Comparison of ENCODE assay signal across 16 cellular contexts in the genomic region with DNA sequence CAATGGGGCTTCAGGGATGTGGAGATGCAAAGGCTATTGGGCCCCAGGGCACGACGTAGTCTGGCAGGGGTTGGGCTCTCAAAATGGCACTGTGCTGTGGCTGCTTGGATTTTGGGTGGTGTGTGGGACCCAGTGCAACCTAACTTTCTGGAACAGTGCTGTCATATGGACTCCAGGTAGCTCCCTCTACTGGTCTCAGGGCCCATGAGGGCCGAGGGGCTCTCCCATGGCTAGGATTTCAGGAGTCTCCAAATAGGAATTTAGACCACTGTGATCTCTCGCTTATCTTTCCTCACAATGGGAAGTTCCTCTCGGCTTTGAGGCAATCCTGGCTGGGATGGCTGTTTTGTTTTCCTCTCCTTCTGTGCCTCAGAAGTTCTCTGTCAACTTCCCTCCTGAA.
A peak's percentile ranks its signal among the peaks of the same experiment; 100 is the strongest.
DNase-seq lines count a peak whose midpoint lies in the region; ATAC-seq, FAIRE-seq and TF ChIP-seq lines count a peak whose summit lies in the region.
"Had no signal": no experiment of that assay in that cellular context is flagged by ENCODE, and none has a peak within 500 bp of the region (broad histone marks: within the 10 kb centered on the region; RNA-seq: fewer than 3 reads in every experiment).

No MANE protein-coding gene starts in this region.

- no peaks in the 10 kb centered on the region for H3K79me2 ChIP-seq in Loucy (ENCODE audit: insufficient read depth, low read length)
- H3K79me2 ChIP-seq in H1 (ENCODE audit: control insufficient read depth in 1 of 2, insufficient read depth in 2 of 2, low read length in 2 of 2): no peaks in the 10 kb centered on the region

- no peak overlapping the region for H2BK5ac ChIP-seq in H1 (ENCODE audit: low read depth, low read length)

- H3K27me3 ChIP-seq in Loucy (ENCODE audit: insufficient read depth, low read length, poor library complexity, severe bottlenecking): no peaks in the 10 kb centered on the region
- no peaks in the 10 kb centered on the region for H3K27me3 ChIP-seq in H1 (replicated peaks in 1 of 4; ENCODE audit: control insufficient read depth in 3 of 4, extremely low read depth in 1 of 4, insufficient read depth in 3 of 4, low read length in 3 of 4)
- no peaks in the 10 kb centered on the region for H3K27me3 ChIP-seq in MG63
- H3K27me3 ChIP-seq: BLaER1 treated with 17β-estradiol and CSF1 and Interleukin-3, amounts not matched to agents 10 nM and 100 nM had no signal

- no peaks in the 10 kb centered on the region for H3K4me1 ChIP-seq in Loucy (ENCODE audit: insufficient read depth, low read length, poor library complexity, severe bottlenecking)
- H3K4me1 ChIP-seq in H1 (replicated peaks in 1 of 4; ENCODE audit: control insufficient read depth in 3 of 4, insufficient read depth in 4 of 4, low read length in 3 of 4): no peaks in the 10 kb centered on the region
- H3K4me1 ChIP-seq: BLaER1 treated with 17β-estradiol and CSF1 and Interleukin-3, amounts not matched to agents 10 nM and 100 nM had no signal

- H3K23ac ChIP-seq in H1 (ENCODE audit: insufficient read length): no peak overlapping the region

- H2AFZ ChIP-seq in Loucy (ENCODE audit: low read length) (no peak overlapping the region), H1 (ENCODE audit: low read length) (peak overlapping the region; percentile 75; the same call in 1 of the 2 replicates)

- CTCF ChIA-PET in H1 (lab: Charles Lee; ENCODE audit: partially characterized antibody): interaction anchor here (0.6 to 1.6 kb wide), 10 partner anchors 9 to 285 kb away, joined by 3 to 5 read pairs (median 3); no protein-coding TSS in a partner anchor

- no peak overlapping the region for H3K56ac ChIP-seq in H1 (replicated peaks; ENCODE audit: insufficient read length, low read depth, low read length)

- no peaks in the 10 kb centered on the region for H4K20me1 ChIP-seq in Loucy (ENCODE audit: insufficient read depth, low read length, poor library complexity, severe bottlenecking)
- no peaks in the 10 kb centered on the region for H4K20me1 ChIP-seq in H1 (replicated peaks in 1 of 2; ENCODE audit: control insufficient read depth in 1 of 2, insufficient read depth in 2 of 2, low read length in 2 of 2)
- H4K20me1 ChIP-seq: BLaER1 treated with 17β-estradiol and CSF1 and Interleukin-3, amounts not matched to agents 10 nM and 100 nM had no signal

- 88% methylated on average over 5 of the region's 5 CpGs; no CpG with 5 or more reads in 1 of the 2 experiments for WGBS in H1 (ENCODE audit: extremely low coverage in 1 of 2, insufficient coverage in 1 of 2, insufficient read length in 1 of 2, insufficient replicate concordance in 2 of 2, low coverage in 1 of 2, low lambda C conversion rate in 2 of 2, missing lambda C conversion rate in 1 of 2), 2 experiments

- no peak overlapping the region for H4K91ac ChIP-seq in H1 (replicated peaks; ENCODE audit: insufficient read length, low read length)

- H2BK12ac ChIP-seq in H1 (ENCODE audit: low read depth, low read length): no peak overlapping the region

- H3K36me3 ChIP-seq in Loucy (ENCODE audit: insufficient read depth, low read length) (no peaks in the 10 kb centered on the region), H1 (ENCODE audit: control insufficient read depth in 2 of 4, insufficient read depth in 4 of 4, low read length in 3 of 4) (no peaks in the 10 kb centered on the region), MG63 (no peaks in the 10 kb centered on the region)
- H3K36me3 ChIP-seq: BLaER1 treated with 17β-estradiol and CSF1 and Interleukin-3, amounts not matched to agents 10 nM and 100 nM had no signal

- H3K9ac ChIP-seq in Loucy (ENCODE audit: low read depth, low read length, poor library complexity, severe bottlenecking) (no peak overlapping the region), H1 (replicated peaks in 1 of 4; ENCODE audit: extremely low read depth in 1 of 4, low read depth in 3 of 4, low read length in 3 of 4) (no peak overlapping the region)
- H3K9ac ChIP-seq: BLaER1 treated with 17β-estradiol and CSF1 and Interleukin-3, amounts not matched to agents 10 nM and 100 nM had no signal

- H3K18ac ChIP-seq in H1 (ENCODE audit: extremely low read depth, low read length): 0 out of 2 replicates have a peak overlapping the region, but pooled peaks have one; percentile 48

- TF ChIP-seq CTCF in C4-2B (conservative IDR thresholded peaks at IDR 0.05) (0 out of 2 replicates have a peak, but pooled peaks have one; percentile 9), Loucy (conservative IDR thresholded peaks at IDR 0.05; ENCODE audit: low read length) (0 out of 2 replicates have a peak, but pooled peaks have one; percentile 12), H1 (IDR thresholded peaks at IDR 0.05; ENCODE audit: control extremely low read depth in 1 of 3, insufficient read depth in 1 of 3, low read depth in 1 of 3, low read length in 3 of 3) (peak in 2 of 3 experiments; percentile 22 to 46; a peak in 2 of 4 replicates)

- no peak overlapping the region for H2BK15ac ChIP-seq in H1 (ENCODE audit: low read length)

- H3K4ac ChIP-seq in H1 (replicated peaks; ENCODE audit: insufficient read length, low read depth, low read length): no peak overlapping the region

- H3K9me3 ChIP-seq in Loucy (ENCODE audit: insufficient read depth, low read depth, low read length): peaks cover 7% of the 10 kb centered on the region; the same call in 1 of the 2 replicates
- H3K9me3 ChIP-seq in H1 (ENCODE audit: insufficient read depth in 2 of 2, low read depth in 1 of 2, low read length in 1 of 2): no peaks in the 10 kb centered on the region
- H3K9me3 ChIP-seq in MG63: 0 out of 2 replicates have a peak, but pooled peaks cover 3% of the 10 kb centered on the region

- TF ChIP-seq EP300 in H1 (IDR thresholded peaks at IDR 0.05; ENCODE audit: borderline replicate concordance in 1 of 2, low read depth in 2 of 2, low read length in 2 of 2): no peak

- no peaks in the 10 kb centered on the region for H3F3A ChIP-seq in Loucy (ENCODE audit: low read depth)

- POLR2A ChIA-PET in H1 (lab: Charles Lee; ENCODE audit: partially characterized antibody): no interaction called here

- H3K9me2 ChIP-seq in Loucy (replicated peaks; ENCODE audit: low read depth, low read length): no peaks in the 10 kb centered on the region

- H2BK20ac ChIP-seq in H1 (ENCODE audit: low read length): no peak overlapping the region

- no peak overlapping the region for H2BK120ac ChIP-seq in H1 (replicated peaks; ENCODE audit: low read depth, low read length)

- no peak overlapping the region for H2AK5ac ChIP-seq in H1 (ENCODE audit: low read depth, low read length)

- TF ChIP-seq POLR2A in H1 (IDR thresholded peaks at IDR 0.05; ENCODE audit: control extremely low read depth in 1 of 2, low read depth in 2 of 2, low read length in 2 of 2): no peak
- no peak for TF ChIP-seq POLR2A in erythroblast (IDR thresholded peaks at IDR 0.05; ENCODE audit: low read length)

- H3K27ac ChIP-seq in C4-2B (no peak overlapping the region), H1 (ENCODE audit: low read depth, low read length) (no peak overlapping the region)
- H3K27ac ChIP-seq: BLaER1 treated with 17β-estradiol and CSF1 and Interleukin-3, amounts not matched to agents 10 nM and 100 nM; HL-60 had no signal

- FAIRE-seq in H1 (lab: Jason Lieb, UNC): no peak
- FAIRE-seq: G401.6, GM12892, H54 had no signal

- TF ChIP-seq RAD21 in H1 (IDR thresholded peaks at IDR 0.05 in 1 of 2, conservative IDR thresholded peaks at IDR 0.05 in 1 of 2; ENCODE audit: low read depth in 2 of 2, low read length in 2 of 2): peak; percentile 9 to 32; a peak in 2 of 4 replicates

- no peak overlapping the region for H4K8ac ChIP-seq in H1 (ENCODE audit: extremely low read depth, insufficient read depth, low read length)

- H3K4me2 ChIP-seq in Loucy (ENCODE audit: low read depth, low read length, poor library complexity, severe bottlenecking) (no peak overlapping the region), H1 (ENCODE audit: insufficient read depth in 1 of 2, low read depth in 2 of 2, low read length in 2 of 2) (no peak overlapping the region)
- H3K4me2 ChIP-seq: BLaER1 treated with 17β-estradiol and CSF1 and Interleukin-3, amounts not matched to agents 10 nM and 100 nM had no signal

- DNase-seq in H1 (ENCODE audit: low read depth in 1 of 2, low spot score in 2 of 2) (no peak), iPS-NIHi7 (ENCODE audit: extremely low spot score) (peak; percentile 31), MG63 (no peak), erythroblast (lab: John Stamatoyannopoulos, UW) (no peak)
- DNase-seq in activated naive CD4-positive, alpha-beta T cell (lab: John Stamatoyannopoulos, UW): no peak
- DNase-seq: ACHN; CD4-positive, alpha-beta memory T cell; DMS79 had no signal

- no peak overlapping the region for H4K5ac ChIP-seq in H1 (ENCODE audit: insufficient read length, low read depth, low read length)

- no peaks in the 10 kb centered on the region for H3K79me1 ChIP-seq in H1 (ENCODE audit: low read depth, low read length)

- H3K14ac ChIP-seq in H1 (ENCODE audit: insufficient read length): no peak overlapping the region

- no peak for ATAC-seq in HG02623 (IDR thresholded peaks at IDR 0.05; ENCODE audit: unreplicated experiment)

- no peak overlapping the region for H3K4me3 ChIP-seq in Loucy (ENCODE audit: low read length, poor library complexity, severe bottlenecking)
- H3K4me3 ChIP-seq in H1 (ENCODE audit: extremely low read depth in 1 of 4, insufficient read depth in 2 of 4, low read depth in 3 of 4, low read length in 4 of 4): no peak overlapping the region
- no peak overlapping the region for H3K4me3 ChIP-seq in MG63
- H3K4me3 ChIP-seq: BLaER1 treated with 17β-estradiol and CSF1 and Interleukin-3, amounts not matched to agents 10 nM and 100 nM had no signal

- H3K23me2 ChIP-seq in H1 (ENCODE audit: low read depth, low read length): no peaks in the 10 kb centered on the region

TF ChIP-seq in H1, 55 proteins besides CTCF, POLR2A, EP300 and RAD21 (continues in another document):
- no peak for TF ChIP-seq CBX8 (IDR thresholded peaks at IDR 0.05; ENCODE audit: borderline replicate concordance, low read depth, low read length)
- no peak for TF ChIP-seq YY1 (IDR thresholded peaks at IDR 0.05; ENCODE audit: low read depth, low read length)
- no peak for TF ChIP-seq CREB1 (IDR thresholded peaks at IDR 0.05)
- no peak for TF ChIP-seq NRF1 (IDR thresholded peaks at IDR 0.05; ENCODE audit: low read depth, low read length)
- TF ChIP-seq, protein P1, sequence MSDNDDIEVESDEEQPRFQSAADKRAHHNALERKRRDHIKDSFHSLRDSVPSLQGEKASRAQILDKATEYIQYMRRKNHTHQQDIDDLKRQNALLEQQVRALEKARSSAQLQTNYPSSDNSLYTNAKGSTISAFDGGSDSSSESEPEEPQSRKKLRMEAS (IDR thresholded peaks at IDR 0.05): no peak
- no peak for TF ChIP-seq EZH2 (IDR thresholded peaks at IDR 0.05; ENCODE audit: low read depth, low read length, severe bottlenecking)
- TF ChIP-seq, protein P2, sequence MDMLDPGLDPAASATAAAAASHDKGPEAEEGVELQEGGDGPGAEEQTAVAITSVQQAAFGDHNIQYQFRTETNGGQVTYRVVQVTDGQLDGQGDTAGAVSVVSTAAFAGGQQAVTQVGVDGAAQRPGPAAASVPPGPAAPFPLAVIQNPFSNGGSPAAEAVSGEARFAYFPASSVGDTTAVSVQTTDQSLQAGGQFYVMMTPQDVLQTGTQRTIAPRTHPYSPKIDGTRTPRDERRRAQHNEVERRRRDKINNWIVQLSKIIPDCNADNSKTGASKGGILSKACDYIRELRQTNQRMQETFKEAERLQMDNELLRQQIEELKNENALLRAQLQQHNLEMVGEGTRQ (IDR thresholded peaks at IDR 0.05; ENCODE audit: low read length): no peak
